Comparison of ENCODE assay signal across 10 cellular contexts in the genomic region with DNA sequence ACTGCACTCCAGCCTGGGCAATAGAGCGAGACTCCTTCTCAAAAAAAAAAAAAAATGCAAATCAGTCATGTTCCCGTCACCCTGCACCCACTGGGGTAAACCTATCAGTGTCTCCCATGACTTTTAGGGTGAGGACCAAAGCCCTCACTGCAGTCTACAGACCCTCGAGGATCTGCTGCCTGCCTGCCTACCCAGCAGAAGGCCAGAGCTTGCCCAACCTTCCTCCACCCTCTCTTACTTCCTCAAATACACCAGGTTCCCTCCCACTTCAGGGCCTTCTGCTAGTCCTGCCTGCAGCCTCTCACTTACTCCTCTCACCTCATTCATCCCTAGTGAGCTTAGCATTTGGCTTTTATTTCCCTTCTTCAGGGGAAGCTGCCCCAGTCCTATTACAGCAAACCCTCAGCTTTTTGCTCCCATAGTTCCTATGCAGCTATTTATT. TPM values are rescaled to one million over a fixed set of nuclear protein-coding genes. Genes with fewer than 3 reads are reported as not detected.
A peak's percentile ranks its signal among the peaks of the same experiment; 100 is the strongest.
DNase-seq lines count a peak whose midpoint lies in the region; ATAC-seq, FAIRE-seq and TF ChIP-seq lines count a peak whose summit lies in the region.
"Had no signal": no experiment of that assay in that cellular context is flagged by ENCODE, and none has a peak within 500 bp of the region (broad histone marks: within the 10 kb centered on the region; RNA-seq: fewer than 3 reads in every experiment).

No MANE protein-coding gene starts in this region.

- H3K27ac ChIP-seq in breast epithelium (peak overlapping the region in 1 of 2 donors; percentile 65), right lobe of liver (peak overlapping the region in 1 of 3 donors; percentile 24), upper lobe of right lung (peak overlapping the region; percentile 42), kidney (ENCODE audit: low read depth in 2 of 2, low read length in 2 of 2) (no peak overlapping the region)

- no peak overlapping the region for H3K9ac ChIP-seq in kidney (ENCODE audit: low read length in 2 of 2)

- H3K27ac Mint-ChIP-seq in MCF 10A (ENCODE audit: low read depth, unreplicated experiment) (peak overlapping the region; percentile 90), T-cell (peak overlapping the region; percentile 68 to 84)

- H3K36me3 Mint-ChIP-seq in MCF 10A (ENCODE audit: insufficient read depth, unreplicated experiment), result no peaks in the 10 kb centered on the region
- no peaks in the 10 kb centered on the region for H3K36me3 Mint-ChIP-seq in T-cell

- no peak for TF ChIP-seq POLR2A in breast epithelium (IDR thresholded peaks at IDR 0.05)
- TF ChIP-seq POLR2A in right lobe of liver (IDR thresholded peaks at IDR 0.05), result no peak

- POLR2A ChIA-PET in MCF 10A (lab: Yijun Ruan, JAX) (interaction anchor here (0.6 to 4.9 kb wide), 13 partner anchors 9 to 237 kb away, joined by 3 to 129 read pairs (median 4); a partner anchor contains a TSS), T-cell (lab: Charles Lee) (no interaction called here)

- H3K36me3 ChIP-seq in breast epithelium (no peaks in the 10 kb centered on the region), right lobe of liver (no peaks in the 10 kb centered on the region), upper lobe of right lung (no peaks in the 10 kb centered on the region), kidney (ENCODE audit: control insufficient read depth in 1 of 2, insufficient read depth in 2 of 2, low read length in 2 of 2) (no peaks in the 10 kb centered on the region)
- H3K36me3 ChIP-seq: thyroid gland had no signal

- no TSS peak for BruUV-seq in MCF 10A (replicated peaks; lab: Mats Ljungman, UMichigan)

- H3K27me3 Mint-ChIP-seq in MCF 10A (ENCODE audit: insufficient read depth, unreplicated experiment) (no peaks in the 10 kb centered on the region), T-cell (no peaks in the 10 kb centered on the region)

- H3K4me1 Mint-ChIP-seq in MCF 10A (ENCODE audit: insufficient read depth, unreplicated experiment), result peaks cover 22% of the 10 kb centered on the region
- peaks cover 28 to 47% (median 30%) of the 10 kb centered on the region in 3 donors for H3K4me1 Mint-ChIP-seq in T-cell

- 9% methylated on average over 1 of the region's 3 CpGs for WGBS in right lobe of liver (ENCODE audit: insufficient coverage, low coverage, low lambda C conversion rate, missing lambda C conversion rate)

- H3K27me3 ChIP-seq in breast epithelium (no peaks in the 10 kb centered on the region), right lobe of liver (no peaks in the 10 kb centered on the region), upper lobe of right lung (no peaks in the 10 kb centered on the region)
- H3K27me3 ChIP-seq: thyroid gland had no signal

- H3K9me3 Mint-ChIP-seq in MCF 10A (ENCODE audit: unreplicated experiment) (no peaks in the 10 kb centered on the region), T-cell (no peaks in the 10 kb centered on the region)

- intact Hi-C loops in MCF 10A (cut with micrococcal nuclease), result no loop called here
- intact Hi-C loops in breast epithelium (cut with DNase I; ENCODE audit: low total_unique reads), result no loop called here
- intact Hi-C loops in right lobe of liver (cut with DNase I), result no loop called here
- intact Hi-C loops in upper lobe of right lung (cut with DNase I), result no loop called here
- intact Hi-C loops in kidney (cut with DNase I), result no loop called here

- H3K9me3 ChIP-seq in breast epithelium (no peaks in the 10 kb centered on the region), right lobe of liver (no peaks in the 10 kb centered on the region), upper lobe of right lung (no peaks in the 10 kb centered on the region), kidney (ENCODE audit: control insufficient read depth in 1 of 2, low read length in 2 of 2) (no peaks in the 10 kb centered on the region)
- H3K9me3 ChIP-seq: thyroid gland had no signal

- H3K4me3 ChIP-seq in breast epithelium (no peak overlapping the region), right lobe of liver (no peak overlapping the region), upper lobe of right lung (no peak overlapping the region), kidney (ENCODE audit: low read length in 2 of 2) (no peak overlapping the region)
- H3K4me3 ChIP-seq: thyroid gland had no signal

- TF ChIP-seq CTCF in MCF 10A (IDR thresholded peaks at IDR 0.05; ENCODE audit: unreplicated experiment), result no peak
- TF ChIP-seq CTCF in breast epithelium (IDR thresholded peaks at IDR 0.05), result no peak
- no peak for TF ChIP-seq CTCF in right lobe of liver (IDR thresholded peaks at IDR 0.05)
- TF ChIP-seq CTCF in upper lobe of right lung (IDR thresholded peaks at IDR 0.05), result no peak
- TF ChIP-seq CTCF in kidney (IDR thresholded peaks at IDR 0.05; ENCODE audit: borderline replicate concordance, extremely low read depth, insufficient read depth), result no peak

- peaks cover 0 to 6% of the 10 kb centered on the region in 2 donors for H3K4me1 ChIP-seq in breast epithelium
- H3K4me1 ChIP-seq in right lobe of liver, result peaks cover 0 to 15% (median under 1%) of the 10 kb centered on the region in 4 donors
- peaks cover 8% of the 10 kb centered on the region for H3K4me1 ChIP-seq in upper lobe of right lung
- peaks cover 0 to 9% of the 10 kb centered on the region in 2 donors for H3K4me1 ChIP-seq in kidney (ENCODE audit: control insufficient read depth in 1 of 2, insufficient read depth in 1 of 2, low read depth in 1 of 2, low read length in 2 of 2)

- DNase-seq in MCF 10A (ENCODE audit: unreplicated experiment) (no peak), breast epithelium (ENCODE audit: low spot score in 2 of 2) (no peak), T-cell (peak in 1 of 34 experiments; percentile 8), right lobe of liver (peak in 1 of 3 donors; percentile 46), upper lobe of right lung (no peak), kidney (no peak), midbrain (lab: John Stamatoyannopoulos, UW) (no peak), T1000 (lab: John Stamatoyannopoulos, UW) (no peak)
- DNase-seq: stimulated activated CD4-positive, alpha-beta T cell treated with anti-CD3 and anti-CD28 coated beads, Interleukin-15, amount 100 ng/mL, for 24 hours; thyroid gland had no signal

- ATAC-seq in T-cell (replicated peaks in 1 of 4) (peak in 1 of 4 experiments; percentile 32), right lobe of liver (peak; percentile 49 to 75 (median 66)), upper lobe of right lung (peak; percentile 88)

- CTCF ChIA-PET in MCF 10A (lab: Yijun Ruan, JAX), result interaction anchor here (0.7 to 2.7 kb wide), 6 partner anchors 15 to 64 kb away, joined by 3 to 11 read pairs (median 4); a partner anchor contains a TSS
- CTCF ChIA-PET in T-cell (lab: Charles Lee), result no interaction called here

- FAIRE-seq in kidney (lab: Jason Lieb, UNC), result no peak

- H3K4me3 Mint-ChIP-seq in MCF 10A (ENCODE audit: unreplicated experiment) (no peak overlapping the region), T-cell (no peak overlapping the region)

RNA-seq across cellular contexts. Expression of a gene that starts 17.7 kb away (rescaled TPM):
- 53.1 and 66.0 TPM in 2 replicates for total RNA-seq in MCF 10A (2022)
- total RNA-seq in breast epithelium, result 100 to 1,000 TPM in 1 of 3 donors, 10 to 100 TPM in 2; 12.6 to 145 (median 54.1) TPM
- 100 to 1,000 TPM in 2 of 5 donors, 10 to 100 TPM in 3; 75.4 to 310 (median 92.6) TPM for total RNA-seq in T-cell
- total RNA-seq in right lobe of liver, result 100 to 1,000 TPM in 3 of 6 experiments, 10 to 100 TPM in 3; 36.2 to 222 (median 82.1) TPM
- 70.1 TPM for total RNA-seq in upper lobe of right lung
- total RNA-seq in kidney, result 141 TPM
- 52.5 TPM for polyA plus RNA-seq in kidney (ENCODE audit: insufficient read depth, low read depth, low replicate concordance)

RNA-seq across cellular contexts. Expression of a gene that starts 48.5 kb away (rescaled TPM):
- not detected in 2 replicates for total RNA-seq in MCF 10A (2022)
- not detected for total RNA-seq in breast epithelium
- not detected for total RNA-seq in T-cell
- total RNA-seq in right lobe of liver, result not detected
- total RNA-seq in upper lobe of right lung, result 0.69 TPM
- 0.09 TPM for total RNA-seq in kidney
- polyA plus RNA-seq in kidney (ENCODE audit: insufficient read depth, low read depth, low replicate concordance), result not detected
